In the genomic region with DNA sequence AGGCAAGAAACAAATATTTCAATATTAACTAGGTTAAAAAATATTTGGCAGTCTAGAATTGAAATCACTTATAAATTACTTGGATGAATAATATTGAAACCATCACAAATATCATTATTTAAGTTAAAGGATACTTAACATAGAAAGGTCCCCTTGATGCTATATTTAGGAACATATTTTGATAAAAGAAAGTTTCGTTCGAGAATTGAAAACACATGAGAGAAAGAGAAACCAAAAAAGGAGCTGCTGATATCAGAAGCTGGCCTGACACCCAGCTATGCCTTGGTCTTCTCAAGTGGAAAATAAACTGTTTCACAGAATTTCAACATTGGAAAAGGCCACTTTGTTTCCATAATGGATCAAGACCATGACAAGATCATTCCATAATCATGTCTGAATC, we compare ENCODE assay signal across 9 cellular contexts.
A peak's percentile ranks its signal among the peaks of the same experiment; 100 is the strongest.
DNase-seq lines count a peak whose midpoint lies in the region; ATAC-seq and TF ChIP-seq lines count a peak whose summit lies in the region.
"Had no signal": no experiment of that assay in that cellular context is flagged by ENCODE, and none has a peak within 500 bp of the region (broad histone marks: within the 10 kb centered on the region; RNA-seq: fewer than 3 reads in every experiment).

No MANE protein-coding gene starts in this region.

- POLR2A ChIA-PET in CD8-positive, alpha-beta memory T cell (lab: Charles Lee), result no interaction called here

- TF ChIP-seq CTCF in OCI-LY3 (IDR thresholded peaks at IDR 0.05; ENCODE audit: low read depth, low read length) (no peak), psoas muscle (IDR thresholded peaks at IDR 0.05) (no peak), foreskin keratinocyte (conservative IDR thresholded peaks at IDR 0.05) (no peak)

- H3K4me1 ChIP-seq in CD8-positive, alpha-beta memory T cell (ENCODE audit: insufficient read depth, low read length), result no peaks in the 10 kb centered on the region
- peaks cover 33% of the 10 kb centered on the region for H3K4me1 ChIP-seq in OCI-LY3 (ENCODE audit: low read length)
- H3K4me1 ChIP-seq in psoas muscle, result no peaks in the 10 kb centered on the region
- H3K4me1 ChIP-seq in foreskin keratinocyte, result no peaks in the 10 kb centered on the region

- no peaks in the 10 kb centered on the region for H3K36me3 Mint-ChIP-seq in CD8-positive, alpha-beta memory T cell

- CTCF ChIA-PET in CD8-positive, alpha-beta memory T cell (lab: Charles Lee), result no interaction called here

- H3K27me3 ChIP-seq in CD8-positive, alpha-beta memory T cell (ENCODE audit: insufficient read depth, low read length, poor library complexity, severe bottlenecking), result no peaks in the 10 kb centered on the region
- H3K27me3 ChIP-seq in OCI-LY3 (ENCODE audit: low read depth, low read length), result no peaks in the 10 kb centered on the region
- no peaks in the 10 kb centered on the region for H3K27me3 ChIP-seq in psoas muscle (ENCODE audit: insufficient read depth in 3 of 3, low read length in 2 of 3)
- no peaks in the 10 kb centered on the region for H3K27me3 ChIP-seq in foreskin keratinocyte

- H4K20me1 ChIP-seq in OCI-LY3 (ENCODE audit: insufficient read depth, low read length), result no peaks in the 10 kb centered on the region

- in situ Hi-C loops in KBM-7 (cut with MboI; ENCODE audit: low pct_unique_long_range_greater_than_20kb, low sequenced_read_pairs), result no loop called here

- 51 to 65% (median 57%) methylated on average over 2 of the region's 2 CpGs for WGBS in psoas muscle, 3 donors

- H3K4me3 ChIP-seq in CD8-positive, alpha-beta memory T cell (ENCODE audit: low read length), result no peak overlapping the region
- H3K4me3 ChIP-seq in OCI-LY3 (ENCODE audit: low read length) (peak overlapping the region; percentile 62), psoas muscle (no peak overlapping the region)

- H3K4me3 Mint-ChIP-seq in CD8-positive, alpha-beta memory T cell, result peak overlapping the region in 6 of 7 donors; percentile 23 to 64 (median 48)

- H3K9ac ChIP-seq in OCI-LY3 (ENCODE audit: low read length), result peak overlapping the region; percentile 60

- no peaks in the 10 kb centered on the region for H3K27me3 Mint-ChIP-seq in CD8-positive, alpha-beta memory T cell

- intact Hi-C loops in psoas muscle (cut with DNase I), result no loop called here

- no peak for DNase-seq in CD8-positive, alpha-beta memory T cell
- DNase-seq in KBM-7 (no peak), psoas muscle (no peak), NCI-H524 (lab: John Stamatoyannopoulos, UW) (no peak), foreskin keratinocyte (no peak)
- DNase-seq: effector CD4-positive, alpha-beta T cell had no signal

- H3K27ac Mint-ChIP-seq in CD8-positive, alpha-beta memory T cell, result peak overlapping the region in 4 of 8 donors; percentile 27 to 73 (median 46)

- peak overlapping the region; percentile 56 for H3K4me2 ChIP-seq in OCI-LY3 (ENCODE audit: low read length)

- peaks cover 24 to 36% (median 26%) of the 10 kb centered on the region in 3 donors for H3K4me1 Mint-ChIP-seq in CD8-positive, alpha-beta memory T cell

- H3K27ac ChIP-seq in CD8-positive, alpha-beta memory T cell (ENCODE audit: low read depth, low read length), result no peak overlapping the region
- H3K27ac ChIP-seq in OCI-LY3 (ENCODE audit: low read length) (peak overlapping the region; percentile 98), psoas muscle (no peak overlapping the region), foreskin keratinocyte (no peak overlapping the region)

- H3K9me3 Mint-ChIP-seq in CD8-positive, alpha-beta memory T cell, result no peaks in the 10 kb centered on the region

- ATAC-seq in GM19372 (IDR thresholded peaks at IDR 0.05; ENCODE audit: low read depth, unreplicated experiment), result peak; percentile 56
- peak; percentile 46 for ATAC-seq in HG02981 (IDR thresholded peaks at IDR 0.05; ENCODE audit: unreplicated experiment)
- no peak for ATAC-seq in psoas muscle
- no peak for ATAC-seq in foreskin keratinocyte

- peak overlapping the region; percentile 25; the same call in 1 of the 2 replicates for H2AFZ ChIP-seq in OCI-LY3 (ENCODE audit: low read depth, low read length)

- H3K79me2 ChIP-seq in OCI-LY3 (ENCODE audit: low read length), result no peaks in the 10 kb centered on the region

- no peaks in the 10 kb centered on the region for H3K36me3 ChIP-seq in CD8-positive, alpha-beta memory T cell (ENCODE audit: insufficient read depth, low read length)
- peaks cover 22% of the 10 kb centered on the region for H3K36me3 ChIP-seq in OCI-LY3 (replicated peaks; ENCODE audit: low read depth, low read length)
- H3K36me3 ChIP-seq in psoas muscle (ENCODE audit: insufficient read depth in 1 of 2, low read depth in 1 of 2), result no peaks in the 10 kb centered on the region

- H3K9me3 ChIP-seq in CD8-positive, alpha-beta memory T cell (ENCODE audit: low read length), result no peaks in the 10 kb centered on the region
- no peaks in the 10 kb centered on the region for H3K9me3 ChIP-seq in OCI-LY3 (ENCODE audit: insufficient read depth, low read length)
- H3K9me3 ChIP-seq in psoas muscle, result no peaks in the 10 kb centered on the region

Comparison
In these comparisons a context has a peak if more than half of its experiments do, and no peak if none do; other contexts are left out.
1. ATAC-seq: peak in GM19372 (single experiment) and HG02981 (single experiment); none in psoas muscle (0 of 4) and foreskin keratinocyte (single experiment).